9 cellular contexts compared by ENCODE assay signal in the genomic region with DNA sequence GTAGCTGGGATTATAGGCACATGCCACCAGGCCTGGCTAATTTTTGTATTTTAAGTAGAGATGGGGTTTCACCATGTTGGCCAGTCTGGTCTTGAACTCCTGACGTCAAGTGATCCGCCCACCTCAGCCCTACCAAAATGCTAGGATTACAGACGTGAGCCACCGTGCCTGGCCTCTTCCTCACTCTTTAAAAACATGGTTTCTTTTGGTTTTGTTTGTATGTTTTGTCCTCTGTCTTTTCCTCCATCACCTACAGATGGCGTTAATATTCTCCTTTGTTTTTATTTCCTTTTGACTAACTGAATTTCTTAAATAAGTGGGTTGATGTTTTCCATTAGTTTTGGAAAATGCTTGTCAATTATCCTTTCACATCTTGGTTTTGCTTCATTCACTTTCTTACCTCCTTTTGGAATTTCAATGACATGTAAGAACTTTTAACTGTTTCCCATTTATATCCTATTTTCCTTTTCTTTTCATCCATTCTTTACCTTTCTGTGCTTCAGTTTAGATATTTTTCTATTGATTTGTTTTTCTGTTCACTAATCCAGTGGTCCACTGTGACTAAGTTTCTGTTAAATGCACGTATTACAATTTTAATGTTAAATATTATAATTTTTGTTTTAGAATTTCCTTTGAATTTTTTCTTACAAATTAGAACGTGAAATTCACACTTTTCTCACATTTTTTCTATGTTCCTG.
DNase-seq lines count a peak whose midpoint lies in the region; ATAC-seq and TF ChIP-seq lines count a peak whose summit lies in the region.
"Had no signal": no experiment of that assay in that cellular context is flagged by ENCODE, and none has a peak within 500 bp of the region (broad histone marks: within the 10 kb centered on the region; RNA-seq: fewer than 3 reads in every experiment).

No MANE protein-coding gene starts in this region.

- H3K27ac ChIP-seq in RWPE1 = no peak overlapping the region
- H3K27ac ChIP-seq in foreskin keratinocyte = no peak overlapping the region

- H3K4me3 ChIP-seq in GM12865 (ENCODE audit: low read depth, low read length) = no peak overlapping the region

- H3K4me1 ChIP-seq in foreskin keratinocyte = no peaks in the 10 kb centered on the region

- POLR2A ChIA-PET in RWPE1 (lab: Yijun Ruan, JAX; ENCODE audit: low non-redundant PET) = no interaction called here

- TF ChIP-seq CTCF in AG09319 (IDR thresholded peaks at IDR 0.05; ENCODE audit: low read depth, low read length) (peak; percentile 45), GM12865 (IDR thresholded peaks at IDR 0.05; ENCODE audit: insufficient read depth, low read depth, low read length, missing control alignments) (peak; percentile 29), RWPE1 (conservative IDR thresholded peaks at IDR 0.05; ENCODE audit: low read depth) (peak; percentile 57), foreskin keratinocyte (conservative IDR thresholded peaks at IDR 0.05) (peak; percentile 68)

- CTCF ChIA-PET in RWPE1 (lab: Yijun Ruan, JAX) = interaction anchor here (0.7 to 1.5 kb wide), 2 partner anchors 73 to 282 kb away, joined by 3 to 4 read pairs; no protein-coding TSS in a partner anchor

- peak; percentile 34 for ATAC-seq in foreskin keratinocyte
- no peak for ATAC-seq in HG03039 (IDR thresholded peaks at IDR 0.05; ENCODE audit: unreplicated experiment)

- intact Hi-C loops in posterior vena cava (cut with DNase I) = no loop called here

- DNase-seq in AG09319 (ENCODE audit: extremely low read depth, low read depth) (no peak), GM12865 (ENCODE audit: low read depth) (peak; percentile 27), RWPE1 (ENCODE audit: low spot score) (no peak), foreskin keratinocyte (peak in 1 of 2 donors; percentile 36), NCI-H1092 (lab: John Stamatoyannopoulos, UW) (no peak), NCI-H2081 (lab: John Stamatoyannopoulos, UW) (no peak), posterior vena cava (ENCODE audit: low spot score) (no peak)
- DNase-seq: NCI-H524 treated with DMSO at 0.1 percent for 48 hours had no signal

- peaks cover 34% of the 10 kb centered on the region for H3K27me3 ChIP-seq in foreskin keratinocyte
